ENCODE assay signal across 8 cellular contexts in genomic region chr2:95389256-95390119, GRCh38. TPM values are rescaled to one million over a fixed set of nuclear protein-coding genes. Genes with fewer than 3 reads are reported as not detected.
DNase-seq lines count a peak whose midpoint lies in the region; ATAC-seq, FAIRE-seq and TF ChIP-seq lines count a peak whose summit lies in the region.

No MANE protein-coding gene starts in this region.

- H3K4me3 ChIP-seq in SK-N-SH (ENCODE audit: low read depth in 2 of 2, low read length in 1 of 2) (peak overlapping the region in 1 of 2 experiments; percentile 29; a peak in 1 of 4 replicates), K562 (no peak overlapping the region), smooth muscle cell (no peak overlapping the region)

- no TSS peak for BruUV-seq in K562 (replicated peaks; lab: Mats Ljungman, UMichigan)

- peak; percentile 96 for ATAC-seq in K562
- ATAC-seq in GM21447 (IDR thresholded peaks at IDR 0.05; ENCODE audit: unreplicated experiment): no peak

- H3K79me2 ChIP-seq in SK-N-SH (ENCODE audit: insufficient read depth) (no peaks in the 10 kb centered on the region), K562 (ENCODE audit: control insufficient read depth, insufficient read depth, low read length) (no peaks in the 10 kb centered on the region), smooth muscle cell (ENCODE audit: low read depth) (no peaks in the 10 kb centered on the region)

- in situ Hi-C loops in K562 (cut with MboI): loop anchor here (10.0 kb wide), 1 partner anchor 645 kb away; the partner anchor contains the start of gene GPAT2

- peak; percentile 69 for DNase-seq in activated CD8-positive, alpha-beta memory T cell treated with anti-CD3 and anti-CD28 coated beads for 24 hours
- no peak for DNase-seq in activated CD8-positive, alpha-beta memory T cell treated with anti-CD3 and anti-CD28 coated beads, Interleukin-2, amount 50 U/mL, for 4 hours
- DNase-seq in HK-2 (ENCODE audit: unreplicated experiment): peak; percentile 63
- DNase-seq in SK-N-SH: peak; percentile 86
- peak; percentile 72 to 85 (median 82) for DNase-seq in K562 (ENCODE audit: extremely low read depth in 1 of 4, low spot score in 3 of 4)
- peak; percentile 89 for DNase-seq in iPS-NIHi7 (ENCODE audit: extremely low spot score)
- no peak for DNase-seq in smooth muscle cell (lab: John Stamatoyannopoulos, UW; ENCODE audit: unreplicated experiment)

- WGBS in SK-N-SH (ENCODE audit: low lambda C conversion rate): 70% methylated on average over 24 of the region's 44 CpGs
- 32% methylated on average over 36 of the region's 44 CpGs for WGBS in K562 (ENCODE audit: insufficient coverage, low coverage, missing lambda C conversion rate)
- WGBS in smooth muscle cell (ENCODE audit: low lambda C conversion rate): 71% methylated on average over 40 of the region's 44 CpGs

- no peak overlapping the region for H3K27ac ChIP-seq in SK-N-SH (ENCODE audit: low read depth in 2 of 2, low read length in 1 of 2)
- no peak overlapping the region for H3K27ac ChIP-seq in K562 (ENCODE audit: extremely low read depth, low read depth, low read length)
- H3K27ac ChIP-seq in smooth muscle cell (ENCODE audit: low read depth): no peak overlapping the region

- TF ChIP-seq POLR2A in K562 (conservative IDR thresholded peaks at IDR 0.05): no peak

- no peaks in the 10 kb centered on the region for H3K9me1 ChIP-seq in K562 (ENCODE audit: control insufficient read depth, insufficient read depth, low read length)

- H3K27me3 ChIP-seq in SK-N-SH (ENCODE audit: insufficient read depth) (no peaks in the 10 kb centered on the region; the same call in 1 of the 2 replicates), K562 (ENCODE audit: control insufficient read depth in 2 of 2, insufficient read depth in 2 of 2, low read length in 2 of 2) (peaks cover 15 to 52% of the 10 kb centered on the region in 2 experiments; a peak in 3 of 5 replicates), smooth muscle cell (ENCODE audit: low read depth) (no peaks in the 10 kb centered on the region)

- H4K20me1 ChIP-seq in SK-N-SH (ENCODE audit: insufficient read depth) (no peaks in the 10 kb centered on the region), K562 (replicated peaks; ENCODE audit: control insufficient read depth, insufficient read depth, low read length) (no peaks in the 10 kb centered on the region), smooth muscle cell (ENCODE audit: low read depth) (no peaks in the 10 kb centered on the region)

- TF ChIP-seq EP300 in SK-N-SH (IDR thresholded peaks at IDR 0.05; ENCODE audit: borderline replicate concordance in 1 of 2, low read depth in 1 of 2, low read length in 1 of 2) (no peak), K562 (IDR thresholded peaks at IDR 0.05; ENCODE audit: low read length) (no peak)

- no peaks in the 10 kb centered on the region for H3K9me2 ChIP-seq in SK-N-SH

- CTCF ChIA-PET in SK-N-SH (lab: Yijun Ruan, JAX): interaction anchor here (0.5 to 3.5 kb wide), 25 partner anchors 8 to 345 kb away, joined by 3 to 27 read pairs (median 5); partner anchors contain the start of gene FAHD2A
- CTCF ChIA-PET in K562 (lab: Yijun Ruan, JAX; ENCODE audit: low intra/inter-chr PET ratio): interaction anchor here (0.7 to 0.8 kb wide), 2 partner anchors 13 to 14 kb away, joined by 3 read pairs; partner anchors contain the start of gene FAHD2A

- H2AFZ ChIP-seq in SK-N-SH (ENCODE audit: low read depth) (no peak overlapping the region; the same call in 1 of the 2 replicates), K562 (ENCODE audit: low read depth, low read length) (peak overlapping the region; percentile 82), smooth muscle cell (ENCODE audit: low read depth) (no peak overlapping the region)

- POLR2A ChIA-PET in SK-N-SH (lab: Yijun Ruan, JAX) (no interaction called here), K562 (lab: Yijun Ruan, JAX) (interaction anchor here (0.6 to 1.0 kb wide), 3 partner anchors 12 to 118 kb away, joined by 3 to 4 read pairs (median 3); no protein-coding TSS in a partner anchor)

- H3K4me2 ChIP-seq in SK-N-SH (no peak overlapping the region), K562 (ENCODE audit: insufficient read depth, low read length) (peak overlapping the region; percentile 48), smooth muscle cell (peak overlapping the region; percentile 58)

- H3K36me3 ChIP-seq in SK-N-SH (replicated peaks in 1 of 2; ENCODE audit: control insufficient read depth in 1 of 2, insufficient read depth in 2 of 2, low read length in 1 of 2) (no peaks in the 10 kb centered on the region), K562 (ENCODE audit: control insufficient read depth, insufficient read depth, low read length) (no peaks in the 10 kb centered on the region), smooth muscle cell (ENCODE audit: low read depth) (no peaks in the 10 kb centered on the region)

- H3F3A ChIP-seq in SK-N-SH (replicated peaks; ENCODE audit: insufficient read depth) (no peaks in the 10 kb centered on the region), smooth muscle cell (ENCODE audit: low read depth) (no peaks in the 10 kb centered on the region)

- H3K9ac ChIP-seq in SK-N-SH: no peak overlapping the region
- peak overlapping the region in 1 of 2 experiments; percentile 81; a peak in 2 of 4 replicates for H3K9ac ChIP-seq in K562 (ENCODE audit: insufficient read depth in 1 of 2, low read depth in 2 of 2, low read length in 2 of 2)
- no peak overlapping the region for H3K9ac ChIP-seq in smooth muscle cell (ENCODE audit: low read depth)

- TF ChIP-seq CTCF in SK-N-SH (IDR thresholded peaks at IDR 0.05): peak; percentile 87
- peak; percentile 89 to 95 (median 93) for TF ChIP-seq CTCF in K562 (IDR thresholded peaks at IDR 0.05 in 2 of 3, conservative IDR thresholded peaks at IDR 0.05 in 1 of 3; ENCODE audit: insufficient read depth in 2 of 3, low read depth in 1 of 3, low read length in 3 of 3)
- TF ChIP-seq CTCF in smooth muscle cell (IDR thresholded peaks at IDR 0.05; ENCODE audit: borderline replicate concordance, insufficient read depth, poor library complexity, severe bottlenecking): peak; percentile 84

- peak; percentile 79 for FAIRE-seq in K562 (lab: Jason Lieb, UNC)

- H3K9me3 ChIP-seq in SK-N-SH: no peaks in the 10 kb centered on the region
- H3K9me3 ChIP-seq in K562 (replicated peaks; ENCODE audit: control insufficient read depth, insufficient read depth, low read depth, low read length): no peaks in the 10 kb centered on the region
- H3K9me3 ChIP-seq in smooth muscle cell (replicated peaks; ENCODE audit: low read depth): no peaks in the 10 kb centered on the region

- H3K4me1 ChIP-seq in SK-N-SH (ENCODE audit: control insufficient read depth in 1 of 2, insufficient read depth in 2 of 2, low read depth in 1 of 2, low read length in 1 of 2): no peaks in the 10 kb centered on the region
- H3K4me1 ChIP-seq in K562 (replicated peaks in 1 of 2; ENCODE audit: control insufficient read depth in 2 of 2, insufficient read depth in 2 of 2, low read length in 2 of 2): peaks cover 0 to 12% of the 10 kb centered on the region in 2 experiments; a peak in 2 of 5 replicates
- H3K4me1 ChIP-seq in smooth muscle cell (ENCODE audit: low read depth): no peaks in the 10 kb centered on the region

- TF ChIP-seq RAD21 in SK-N-SH (IDR thresholded peaks at IDR 0.05; ENCODE audit: low read length) (peak; percentile 67), K562 (CRISPR knock-in tag; conservative IDR thresholded peaks at IDR 0.05 in 1 of 2, IDR thresholded peaks at IDR 0.05 in 1 of 2) (peak; percentile 49 to 74)

- intact Hi-C loops in K562 (cut with micrococcal nuclease): loop anchor here (2.0 to 10.0 kb wide), 2 partner anchors 67 to 335 kb away; no protein-coding TSS in a partner anchor

TF ChIP-seq in SK-N-SH, 30 proteins besides CTCF, POLR2A, EP300 and RAD21:
- TF ChIP-seq SMC3 (IDR thresholded peaks at IDR 0.05; ENCODE audit: low read depth, low read length) (peak; percentile 70), GATA2 (CRISPR knock-in tag; IDR thresholded peaks at IDR 0.05) (no peak)

TF ChIP-seq in K562, 482 proteins besides CTCF, POLR2A, EP300 and RAD21 (continues in another document):
- no peak for TF ChIP-seq SP1 (CRISPR knock-in tag; IDR thresholded peaks at IDR 0.05)
- 0 out of 2 replicates have a peak, but pooled peaks have one; percentile 16 for TF ChIP-seq BHLHE40 (IDR thresholded peaks at IDR 0.05; ENCODE audit: low read length)
- TF ChIP-seq IFI16 (CRISPR knock-in tag; IDR thresholded peaks at IDR 0.05): no peak
- peak; percentile 14; the same call in 1 of the 2 replicates for TF ChIP-seq HCFC1 (IDR thresholded peaks at IDR 0.05; ENCODE audit: low read depth, low read length)
- no peak for TF ChIP-seq SOX6 (IDR thresholded peaks at IDR 0.05)

RNA-seq across cellular contexts. Expression of gene FAHD2A, which starts 13.0 kb away (rescaled TPM):
- polyA plus RNA-seq in SK-N-SH (2012; rRNA removed) (40.5 and 48.2 TPM in 2 replicates), K562 (2011; rRNA removed) (41.0 and 53.4 TPM in 2 replicates), K562 (2014; fragmentation: Illumina TruSeq; extraction: Trizol) (34.8 and 35.9 TPM in 2 replicates), K562 (2014; fragmentation: Nextera tagmentation; extraction: Ambion mirVana) (10 to 100 TPM; 13.8 to 21.0 TPM), K562 (2014; rRNA removed) (30.4 and 38.3 TPM in 2 replicates), smooth muscle cell (40.3 and 44.6 TPM in 2 replicates)
- polyA plus RNA-seq in SK-N-SH (2012; cell fraction: cytosol; rRNA removed): 23.7 and 31.1 TPM in 2 replicates
- 109 and 128 TPM in 2 replicates for polyA plus RNA-seq in SK-N-SH (2012; cell fraction: nucleus; rRNA removed)
- 52.2 and 88.3 TPM in 2 replicates for total RNA-seq in K562 (2011; cell fraction: chromatin; rRNA removed; ENCODE audit: low replicate concordance)
- 76.5 and 80.0 TPM in 2 replicates for total RNA-seq in K562 (2011; cell fraction: nucleolus; rRNA removed)
- 71.1 and 87.4 TPM in 2 replicates for total RNA-seq in K562 (2011; cell fraction: nucleoplasm; rRNA removed)
- total RNA-seq in K562 (2014; rRNA removed) (31.8 and 40.7 TPM in 2 replicates), K562 (2014; rRNA removed; fragmentation: Illumina TruSeq; extraction: Trizol) (22.4 and 30.3 TPM in 2 replicates), K562 (2015; rRNA removed; fragmentation: Illumina TruSeq; extraction: Trizol) (28.4 and 29.2 TPM in 2 replicates), K562 (2021) (36.6 and 37.5 TPM in 2 replicates), smooth muscle cell (28.0 and 32.2 TPM in 2 replicates)
- polyA plus RNA-seq in K562 (2011; cell fraction: cytosol; rRNA removed): 45.5 and 47.0 TPM in 2 replicates
- polyA plus RNA-seq in K562 (2011; cell fraction: nucleus; rRNA removed): 139 and 155 TPM in 2 replicates
- 22.1 and 42.2 TPM in 2 replicates for polyA plus RNA-seq in K562 (2012)
- polyA minus RNA-seq in K562 (2011; rRNA and poly(A)+ RNA removed): 33.9 and 36.1 TPM in 2 replicates
- polyA minus RNA-seq in K562 (2011; cell fraction: cytosol; rRNA and poly(A)+ RNA removed): 25.0 and 26.4 TPM in 2 replicates
- polyA minus RNA-seq in K562 (2011; cell fraction: nucleus; rRNA and poly(A)+ RNA removed): 39.6 and 44.7 TPM in 2 replicates

Comparison
In these comparisons a context has a peak if more than half of its experiments do, and no peak if none do; other contexts are left out.
1. DNase-seq: peak in activated CD8-positive, alpha-beta memory T cell treated with anti-CD3 and anti-CD28 coated beads for 24 hours (single experiment), HK-2 (single experiment), SK-N-SH (single experiment), K562 (4 of 4) and iPS-NIHi7 (single experiment); none in activated CD8-positive, alpha-beta memory T cell treated with anti-CD3 and anti-CD28 coated beads, Interleukin-2, amount 50 U/mL, for 4 hours (single experiment) and smooth muscle cell (single experiment).
2. Peak in every context shown above with its lines, with median percentiles within 50 percentile points of each other: CTCF ChIP-seq.